Comparison of ENCODE assay signal across 15 cellular contexts in the genomic region with DNA sequence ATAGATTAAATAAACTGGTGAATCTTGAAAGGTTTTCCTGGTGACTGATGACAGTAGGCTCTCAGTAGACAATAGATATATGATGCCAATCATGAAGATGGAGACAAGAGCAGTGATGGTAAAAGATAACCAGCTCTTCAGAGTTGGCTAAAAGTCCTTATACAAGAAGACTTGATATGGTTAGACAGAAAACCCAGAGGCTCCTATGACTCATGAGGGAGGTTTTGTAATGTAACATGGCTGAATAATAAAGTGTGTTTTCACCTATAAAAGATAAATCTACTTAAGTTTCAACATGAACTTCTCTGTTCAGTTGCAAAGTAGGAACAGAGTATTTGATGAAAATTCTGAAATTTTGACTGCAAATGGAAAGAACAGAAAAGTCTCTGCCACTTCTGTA. TPM values are rescaled to one million over a fixed set of nuclear protein-coding genes. Genes with fewer than 3 reads are reported as not detected.
DNase-seq lines count a peak whose midpoint lies in the region; ATAC-seq and TF ChIP-seq lines count a peak whose summit lies in the region.
"Had no signal": no experiment of that assay in that cellular context is flagged by ENCODE, and none has a peak within 500 bp of the region (broad histone marks: within the 10 kb centered on the region; RNA-seq: fewer than 3 reads in every experiment).

No MANE protein-coding gene starts in this region.

- intact Hi-C loops in esophagus squamous epithelium (cut with DNase I): no loop called here

- H3K36me3 ChIP-seq in esophagus squamous epithelium: no peaks in the 10 kb centered on the region
- H3K36me3 ChIP-seq: BE2C had no signal

- peaks cover 0 to 20% (median 0%) of the 10 kb centered on the region in 3 donors for H3K9me3 ChIP-seq in esophagus squamous epithelium
- H3K9me3 ChIP-seq: BE2C had no signal

- no peak for TF ChIP-seq POLR2A in esophagus squamous epithelium (IDR thresholded peaks at IDR 0.05)

- H3K4me1 ChIP-seq in esophagus squamous epithelium: peaks cover 0 to 33% (median 5%) of the 10 kb centered on the region in 3 donors
- H3K4me1 ChIP-seq: A549, BE2C had no signal

- DNase-seq in LHCN-M2 (ENCODE audit: low read depth) (peak; percentile 4), amniotic epithelial cell (ENCODE audit: low read depth) (peak; percentile 6), esophagus squamous epithelium (lab: John Stamatoyannopoulos, UW) (no peak), NCI-H187 treated with DMSO at 0.1 percent for 48 hours (lab: John Stamatoyannopoulos, UW) (no peak)
- DNase-seq: BE2C; CD4-positive, alpha-beta memory T cell; DMS79; H7 had no signal

- H3K27me3 ChIP-seq in esophagus squamous epithelium: no peaks in the 10 kb centered on the region
- H3K27me3 ChIP-seq: BE2C had no signal

- peak overlapping the region in 3 of 4 donors; percentile 67 to 85 (median 79) for H3K27ac ChIP-seq in esophagus squamous epithelium
- H3K27ac ChIP-seq: A549, C4-2B had no signal

- TF ChIP-seq CTCF in esophagus squamous epithelium (IDR thresholded peaks at IDR 0.05): no peak

- H3K4me3 ChIP-seq in esophagus squamous epithelium: no peak overlapping the region
- H3K4me3 ChIP-seq: A549, GM23338 had no signal

- ATAC-seq in HG03039 (IDR thresholded peaks at IDR 0.05; ENCODE audit: unreplicated experiment) (no peak), HG03097 (IDR thresholded peaks at IDR 0.05; ENCODE audit: low FRiP score, unreplicated experiment) (no peak)
- ATAC-seq: A549, GM23338 had no signal

RNA-seq across cellular contexts. Expression of a gene that starts 12.7 kb away (rescaled TPM):
- total RNA-seq in LHCN-M2 (2014; rRNA removed): not detected in 2 replicates
- polyA plus RNA-seq in LHCN-M2 (2012): not detected
- total RNA-seq in esophagus squamous epithelium: 1,000 to 10,000 TPM; 1,263 to 5,310 (median 2,301) TPM
- total RNA-seq: CD4-positive, alpha-beta memory T cell; GM23338; H7; HT1080 had no signal
- polyA plus RNA-seq: A549; AG04450; CD4-positive, alpha-beta memory T cell; GM23338 had no signal

Comparison
In these comparisons a context has a peak if more than half of its experiments do, and no peak if none do; other contexts are left out.
1. DNase-seq: peak in LHCN-M2 (single experiment) and amniotic epithelial cell (single experiment); none in esophagus squamous epithelium (single experiment) and NCI-H187 treated with DMSO at 0.1 percent for 48 hours (single experiment).
2. RNA of a gene that starts 12.7 kb away (total RNA-seq): 1,263 to 5,310 TPM in esophagus squamous epithelium; not detected in LHCN-M2; every median in the first group is over 1,000 times any median in the second.